In genomic region chr5:99083197-99083596, GRCh38 we compare ENCODE assay signal across 1 cellular context.
TF ChIP-seq lines count a peak whose summit lies in the region.

No MANE protein-coding gene starts in this region.

TF ChIP-seq in WTC11, 78 proteins besides CTCF, POLR2A, EP300 and RAD21 (continued from another document):
- no peak for TF ChIP-seq ERG (CRISPR knock-in tag; IDR thresholded peaks at IDR 0.05)
- no peak for TF ChIP-seq ZBTB43 (CRISPR knock-in tag; IDR thresholded peaks at IDR 0.05)
- TF ChIP-seq RELA (CRISPR knock-in tag; IDR thresholded peaks at IDR 0.05; ENCODE audit: borderline replicate concordance): no peak
- no peak for TF ChIP-seq GABPB1 (CRISPR knock-in tag; IDR thresholded peaks at IDR 0.05)
